In the genomic region with DNA sequence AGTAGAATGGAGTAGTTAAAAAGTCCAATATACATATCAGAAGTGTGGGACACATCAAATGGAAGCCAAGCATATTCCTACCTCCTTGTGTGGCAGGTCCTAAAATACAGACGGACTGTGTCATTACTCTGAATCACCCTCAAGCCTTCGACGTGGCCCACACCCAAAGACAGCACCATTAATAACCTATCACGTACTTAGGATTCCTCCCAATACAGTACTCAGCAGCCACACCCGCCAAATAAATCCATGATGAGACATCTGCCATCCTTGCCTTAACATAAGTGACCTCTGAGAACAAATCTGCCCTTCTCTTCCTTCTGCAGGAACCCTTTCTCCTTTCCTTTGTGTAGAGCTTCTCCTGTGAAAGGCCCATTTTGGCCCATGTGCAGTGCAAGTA, we compare ENCODE assay signal across 9 cellular contexts. TPM values are rescaled to one million over a fixed set of nuclear protein-coding genes. Genes with fewer than 3 reads are reported as not detected.
DNase-seq lines count a peak whose midpoint lies in the region; ATAC-seq and TF ChIP-seq lines count a peak whose summit lies in the region.
"Had no signal": no experiment of that assay in that cellular context is flagged by ENCODE, and none has a peak within 500 bp of the region (broad histone marks: within the 10 kb centered on the region; RNA-seq: fewer than 3 reads in every experiment).

No MANE protein-coding gene starts in this region.

- POLR2A ChIA-PET in HEK293 (lab: Yijun Ruan, JAX), result interaction anchor here (1.6 kb wide), 1 partner anchor 39 kb away, joined by 4 read pairs; the partner anchor contains the start of gene UBE2G1

- ATAC-seq in gastroesophageal sphincter, result peak; percentile 67
- ATAC-seq in HG03469 (IDR thresholded peaks at IDR 0.05; ENCODE audit: unreplicated experiment), result no peak

- H3K27me3 ChIP-seq in gastroesophageal sphincter, result no peaks in the 10 kb centered on the region
- no peaks in the 10 kb centered on the region for H3K27me3 ChIP-seq in suprapubic skin

- H3K4me3 Mint-ChIP-seq in Calu3 (ENCODE audit: low read depth, unreplicated experiment), result no peak overlapping the region

- H3K4me1 Mint-ChIP-seq in Calu3 (ENCODE audit: low read depth, unreplicated experiment), result peaks cover 18% of the 10 kb centered on the region

- H3K27ac ChIP-seq in HEK293 (ENCODE audit: extremely low read depth, low read depth, low read length) (no peak overlapping the region), gastroesophageal sphincter (no peak overlapping the region), suprapubic skin (peak overlapping the region; percentile 12)

- intact Hi-C loops in Calu3 (cut with micrococcal nuclease; ENCODE audit: unreplicated experiment), result no loop called here

- 26 to 57% methylated on average over 3 to 5 of the region's 5 CpGs for WGBS in gastroesophageal sphincter (ENCODE audit: low coverage in 1 of 2), 2 donors
- 44% methylated on average over 5 of the region's 5 CpGs for WGBS in suprapubic skin

- H3K9me3 Mint-ChIP-seq in Calu3 (ENCODE audit: low read depth, unreplicated experiment), result peaks cover 2% of the 10 kb centered on the region

- H3K36me3 ChIP-seq in HEK293 (ENCODE audit: control insufficient read depth in 2 of 2, insufficient read depth in 1 of 2, low read length in 2 of 2) (peaks cover 0 to 4% of the 10 kb centered on the region in 2 experiments; a peak in 2 of 3 replicates), gastroesophageal sphincter (no peaks in the 10 kb centered on the region), suprapubic skin (no peaks in the 10 kb centered on the region)

- CTCF ChIA-PET in HEK293 (lab: Yijun Ruan, JAX), result interaction anchor here (0.7 kb wide), 1 partner anchor 10 kb away, joined by 3 read pairs; no protein-coding TSS in a partner anchor
- CTCF ChIA-PET in Calu3 (lab: Charles Lee), result no interaction called here

- TF ChIP-seq CTCF in HEK293 (tag by site-specific recombination; IDR thresholded peaks at IDR 0.05) (no peak), gastroesophageal sphincter (IDR thresholded peaks at IDR 0.05) (no peak), suprapubic skin (IDR thresholded peaks at IDR 0.05) (no peak), Calu3 (IDR thresholded peaks at IDR 0.05; ENCODE audit: unreplicated experiment) (no peak)

- DNase-seq in T1000 (lab: John Stamatoyannopoulos, UW) (peak; percentile 34), suprapubic skin (ENCODE audit: low spot score in 2 of 2) (no peak), NCI-H2196 treated with DMSO at 0.1 percent for 48 hours (lab: John Stamatoyannopoulos, UW; ENCODE audit: unreplicated experiment) (no peak), Calu3 (no peak)
- DNase-seq: activated T-cell treated with anti-CD3 and anti-CD28 coated beads for 4 hours, islet precursor cell had no signal

- no peak for TF ChIP-seq POLR2A in gastroesophageal sphincter (IDR thresholded peaks at IDR 0.05)
- no peak for TF ChIP-seq POLR2A in suprapubic skin (IDR thresholded peaks at IDR 0.05)

- no peak for TF ChIP-seq EP300 in gastroesophageal sphincter (IDR thresholded peaks at IDR 0.05)
- TF ChIP-seq EP300 in suprapubic skin (IDR thresholded peaks at IDR 0.05), result no peak

- H3K4me1 ChIP-seq in HEK293 (ENCODE audit: control insufficient read depth, insufficient read depth, low read length), result peaks cover 28% of the 10 kb centered on the region
- H3K4me1 ChIP-seq in gastroesophageal sphincter, result peaks cover 0 to 52% (median 3%) of the 10 kb centered on the region in 3 donors
- H3K4me1 ChIP-seq in suprapubic skin, result peaks cover 36% of the 10 kb centered on the region

- no peaks in the 10 kb centered on the region for H3K36me3 Mint-ChIP-seq in Calu3 (ENCODE audit: insufficient read depth, unreplicated experiment)

- H3K9me3 ChIP-seq in HEK293 (ENCODE audit: control insufficient read depth, insufficient read depth, low read depth, low read length) (no peaks in the 10 kb centered on the region), gastroesophageal sphincter (no peaks in the 10 kb centered on the region), suprapubic skin (no peaks in the 10 kb centered on the region)

- no peaks in the 10 kb centered on the region for H3K27me3 Mint-ChIP-seq in Calu3 (ENCODE audit: unreplicated experiment)

- BruUV-seq in Calu3 (replicated peaks; lab: Mats Ljungman, UMichigan), result no TSS peak

- no peak overlapping the region for H3K4me3 ChIP-seq in HEK293 (ENCODE audit: low read depth, low read length)
- no peak overlapping the region for H3K4me3 ChIP-seq in gastroesophageal sphincter
- H3K4me3 ChIP-seq in suprapubic skin, result no peak overlapping the region

- H3K27ac Mint-ChIP-seq in Calu3 (ENCODE audit: unreplicated experiment), result no peak overlapping the region

TF ChIP-seq in HEK293, 187 proteins besides CTCF, POLR2A, EP300 and RAD21:
- TF ChIP-seq ZBTB11 (tag by site-specific recombination; conservative IDR thresholded peaks at IDR 0.05; ENCODE audit: low read depth), result no peak
- peak; percentile 44; the same call in 1 of the 2 replicates for TF ChIP-seq KLF1 (tag by site-specific recombination; IDR thresholded peaks at IDR 0.05)

RNA-seq across cellular contexts. Expression of gene UBE2G1, which starts 38.8 kb away (rescaled TPM):
- total RNA-seq in gastroesophageal sphincter, result 10 to 100 TPM; 50.9 to 77.5 (median 67.9) TPM
- 10 to 100 TPM; 53.4 to 75.4 (median 67.4) TPM for total RNA-seq in suprapubic skin
- 52.0 and 52.5 TPM in 2 replicates for total RNA-seq in Calu3 (2022)
